1 cellular context compared by ENCODE assay signal in genomic region chr20:6007529-6008103, GRCh38.
TF ChIP-seq lines count a peak whose summit lies in the region.

No MANE protein-coding gene starts in this region.

TF ChIP-seq in HepG2, 621 proteins besides CTCF, POLR2A, EP300 and RAD21 (continues in another document):
- TF ChIP-seq HBP1 (CRISPR knock-in tag; IDR thresholded peaks at IDR 0.05; ENCODE audit: low read depth): 0 out of 2 replicates have a peak, but pooled peaks have one; percentile 48
- TF ChIP-seq DNMT1 (CRISPR knock-in tag; IDR thresholded peaks at IDR 0.05): no peak
- TF ChIP-seq MTF1 (CRISPR knock-in tag; IDR thresholded peaks at IDR 0.05): peak; percentile 96; the same call in 1 of the 2 replicates
- no peak for TF ChIP-seq ZSCAN25 (CRISPR knock-in tag; IDR thresholded peaks at IDR 0.05)
- TF ChIP-seq ZNF343 (CRISPR knock-in tag; IDR thresholded peaks at IDR 0.05): no peak; the same call in 1 of the 2 replicates
- TF ChIP-seq NFIC (IDR thresholded peaks at IDR 0.05; ENCODE audit: low read length): peak; percentile 99
- TF ChIP-seq SRY (CRISPR knock-in tag; IDR thresholded peaks at IDR 0.05): no peak
- TF ChIP-seq ZSCAN9 (CRISPR knock-in tag; IDR thresholded peaks at IDR 0.05; ENCODE audit: borderline replicate concordance): peak; percentile 95
- no peak for TF ChIP-seq ZNF512 (CRISPR knock-in tag; IDR thresholded peaks at IDR 0.05)
- no peak for TF ChIP-seq TBP (CRISPR knock-in tag; IDR thresholded peaks at IDR 0.05)
- TF ChIP-seq NR2C2 (CRISPR knock-in tag; IDR thresholded peaks at IDR 0.05; ENCODE audit: borderline replicate concordance): peak; percentile 54; the same call in 1 of the 2 replicates
- TF ChIP-seq, protein P1, sequence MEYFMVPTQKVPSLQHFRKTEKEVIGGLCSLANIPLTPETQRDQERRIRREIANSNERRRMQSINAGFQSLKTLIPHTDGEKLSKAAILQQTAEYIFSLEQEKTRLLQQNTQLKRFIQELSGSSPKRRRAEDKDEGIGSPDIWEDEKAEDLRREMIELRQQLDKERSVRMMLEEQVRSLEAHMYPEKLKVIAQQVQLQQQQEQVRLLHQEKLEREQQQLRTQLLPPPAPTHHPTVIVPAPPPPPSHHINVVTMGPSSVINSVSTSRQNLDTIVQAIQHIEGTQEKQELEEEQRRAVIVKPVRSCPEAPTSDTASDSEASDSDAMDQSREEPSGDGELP (IDR thresholded peaks at IDR 0.05; ENCODE audit: borderline replicate concordance, low read depth): peak; percentile 59; the same call in 1 of the 2 replicates
- peak; percentile 66; the same call in 1 of the 2 replicates for TF ChIP-seq HDAC6 (IDR thresholded peaks at IDR 0.05; ENCODE audit: low read depth, low read length)
- TF ChIP-seq ZNF878 (CRISPR knock-in tag; IDR thresholded peaks at IDR 0.05): no peak
- TF ChIP-seq, protein P2, sequence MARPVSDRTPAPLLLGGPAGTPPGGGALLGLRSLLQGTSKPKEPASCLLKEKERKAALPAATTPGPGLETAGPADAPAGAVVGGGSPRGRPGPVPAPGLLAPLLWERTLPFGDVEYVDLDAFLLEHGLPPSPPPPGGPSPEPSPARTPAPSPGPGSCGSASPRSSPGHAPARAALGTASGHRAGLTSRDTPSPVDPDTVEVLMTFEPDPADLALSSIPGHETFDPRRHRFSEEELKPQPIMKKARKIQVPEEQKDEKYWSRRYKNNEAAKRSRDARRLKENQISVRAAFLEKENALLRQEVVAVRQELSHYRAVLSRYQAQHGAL (CRISPR knock-in tag; IDR thresholded peaks at IDR 0.05; ENCODE audit: not compliant biosample characterization): peak; percentile 19
- TF ChIP-seq ZBTB3 (CRISPR knock-in tag; IDR thresholded peaks at IDR 0.05; ENCODE audit: borderline replicate concordance, low read depth): peak; percentile 68; the same call in 1 of the 2 replicates
- TF ChIP-seq KDM1A (CRISPR knock-in tag; IDR thresholded peaks at IDR 0.05): 0 out of 2 replicates have a peak, but pooled peaks have one; percentile 60
- no peak for TF ChIP-seq ZKSCAN1 (IDR thresholded peaks at IDR 0.05; ENCODE audit: low read length)
- TF ChIP-seq REPIN1 (CRISPR knock-in tag; IDR thresholded peaks at IDR 0.05; ENCODE audit: borderline replicate concordance, low read depth): peak; percentile 74; the same call in 1 of the 2 replicates
- peak; percentile 87 for TF ChIP-seq MED1 (CRISPR knock-in tag; IDR thresholded peaks at IDR 0.05)
- peak; percentile 58; the same call in 1 of the 2 replicates for TF ChIP-seq ZNF205 (CRISPR knock-in tag; IDR thresholded peaks at IDR 0.05)
- TF ChIP-seq, protein P3, sequence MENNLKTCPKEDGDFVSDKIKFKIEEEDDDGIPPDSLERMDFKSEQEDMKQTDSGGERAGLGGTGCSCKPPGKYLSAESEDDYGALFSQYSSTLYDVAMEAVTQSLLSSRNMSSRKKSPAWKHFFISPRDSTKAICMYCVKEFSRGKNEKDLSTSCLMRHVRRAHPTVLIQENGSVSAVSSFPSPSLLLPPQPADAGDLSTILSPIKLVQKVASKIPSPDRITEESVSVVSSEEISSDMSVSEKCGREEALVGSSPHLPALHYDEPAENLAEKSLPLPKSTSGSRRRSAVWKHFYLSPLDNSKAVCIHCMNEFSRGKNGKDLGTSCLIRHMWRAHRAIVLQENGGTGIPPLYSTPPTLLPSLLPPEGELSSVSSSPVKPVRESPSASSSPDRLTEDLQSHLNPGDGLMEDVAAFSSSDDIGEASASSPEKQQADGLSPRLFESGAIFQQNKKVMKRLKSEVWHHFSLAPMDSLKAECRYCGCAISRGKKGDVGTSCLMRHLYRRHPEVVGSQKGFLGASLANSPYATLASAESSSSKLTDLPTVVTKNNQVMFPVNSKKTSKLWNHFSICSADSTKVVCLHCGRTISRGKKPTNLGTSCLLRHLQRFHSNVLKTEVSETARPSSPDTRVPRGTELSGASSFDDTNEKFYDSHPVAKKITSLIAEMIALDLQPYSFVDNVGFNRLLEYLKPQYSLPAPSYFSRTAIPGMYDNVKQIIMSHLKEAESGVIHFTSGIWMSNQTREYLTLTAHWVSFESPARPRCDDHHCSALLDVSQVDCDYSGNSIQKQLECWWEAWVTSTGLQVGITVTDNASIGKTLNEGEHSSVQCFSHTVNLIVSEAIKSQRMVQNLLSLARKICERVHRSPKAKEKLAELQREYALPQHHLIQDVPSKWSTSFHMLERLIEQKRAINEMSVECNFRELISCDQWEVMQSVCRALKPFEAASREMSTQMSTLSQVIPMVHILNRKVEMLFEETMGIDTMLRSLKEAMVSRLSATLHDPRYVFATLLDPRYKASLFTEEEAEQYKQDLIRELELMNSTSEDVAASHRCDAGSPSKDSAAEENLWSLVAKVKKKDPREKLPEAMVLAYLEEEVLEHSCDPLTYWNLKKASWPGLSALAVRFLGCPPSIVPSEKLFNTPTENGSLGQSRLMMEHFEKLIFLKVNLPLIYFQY (CRISPR knock-in tag; IDR thresholded peaks at IDR 0.05; ENCODE audit: borderline replicate concordance): 0 out of 2 replicates have a peak, but pooled peaks have one; percentile 44
- TF ChIP-seq ZNF280D (CRISPR knock-in tag; IDR thresholded peaks at IDR 0.05): no peak
- TF ChIP-seq NONO (IDR thresholded peaks at IDR 0.05): no peak
- TF ChIP-seq NONO (CRISPR knock-in tag; conservative IDR thresholded peaks at IDR 0.05): peak; percentile 74
- peak; percentile 85; the same call in 1 of the 2 replicates for TF ChIP-seq ZFP36L1 (CRISPR knock-in tag; IDR thresholded peaks at IDR 0.05)
- TF ChIP-seq, protein P4, sequence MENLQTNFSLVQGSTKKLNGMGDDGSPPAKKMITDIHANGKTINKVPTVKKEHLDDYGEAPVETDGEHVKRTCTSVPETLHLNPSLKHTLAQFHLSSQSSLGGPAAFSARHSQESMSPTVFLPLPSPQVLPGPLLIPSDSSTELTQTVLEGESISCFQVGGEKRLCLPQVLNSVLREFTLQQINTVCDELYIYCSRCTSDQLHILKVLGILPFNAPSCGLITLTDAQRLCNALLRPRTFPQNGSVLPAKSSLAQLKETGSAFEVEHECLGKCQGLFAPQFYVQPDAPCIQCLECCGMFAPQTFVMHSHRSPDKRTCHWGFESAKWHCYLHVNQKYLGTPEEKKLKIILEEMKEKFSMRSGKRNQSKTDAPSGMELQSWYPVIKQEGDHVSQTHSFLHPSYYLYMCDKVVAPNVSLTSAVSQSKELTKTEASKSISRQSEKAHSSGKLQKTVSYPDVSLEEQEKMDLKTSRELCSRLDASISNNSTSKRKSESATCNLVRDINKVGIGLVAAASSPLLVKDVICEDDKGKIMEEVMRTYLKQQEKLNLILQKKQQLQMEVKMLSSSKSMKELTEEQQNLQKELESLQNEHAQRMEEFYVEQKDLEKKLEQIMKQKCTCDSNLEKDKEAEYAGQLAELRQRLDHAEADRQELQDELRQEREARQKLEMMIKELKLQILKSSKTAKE (CRISPR knock-in tag; IDR thresholded peaks at IDR 0.05; ENCODE audit: borderline replicate concordance): peak; percentile 96
- TF ChIP-seq GFI1 (CRISPR knock-in tag; IDR thresholded peaks at IDR 0.05; ENCODE audit: borderline replicate concordance): peak; percentile 64
- peak; percentile 96 for TF ChIP-seq GATAD2A (CRISPR knock-in tag; IDR thresholded peaks at IDR 0.05)
- no peak for TF ChIP-seq MYC (CRISPR knock-in tag; IDR thresholded peaks at IDR 0.05; ENCODE audit: borderline replicate concordance)
- 0 out of 2 replicates have a peak, but pooled peaks have one; percentile 57 for TF ChIP-seq TOE1 (CRISPR knock-in tag; IDR thresholded peaks at IDR 0.05)
- TF ChIP-seq, protein P5, sequence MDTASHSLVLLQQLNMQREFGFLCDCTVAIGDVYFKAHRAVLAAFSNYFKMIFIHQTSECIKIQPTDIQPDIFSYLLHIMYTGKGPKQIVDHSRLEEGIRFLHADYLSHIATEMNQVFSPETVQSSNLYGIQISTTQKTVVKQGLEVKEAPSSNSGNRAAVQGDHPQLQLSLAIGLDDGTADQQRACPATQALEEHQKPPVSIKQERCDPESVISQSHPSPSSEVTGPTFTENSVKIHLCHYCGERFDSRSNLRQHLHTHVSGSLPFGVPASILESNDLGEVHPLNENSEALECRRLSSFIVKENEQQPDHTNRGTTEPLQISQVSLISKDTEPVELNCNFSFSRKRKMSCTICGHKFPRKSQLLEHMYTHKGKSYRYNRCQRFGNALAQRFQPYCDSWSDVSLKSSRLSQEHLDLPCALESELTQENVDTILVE (CRISPR knock-in tag; IDR thresholded peaks at IDR 0.05): peak; percentile 84
- TF ChIP-seq FOXK2 (IDR thresholded peaks at IDR 0.05): peak; percentile 88
- peak; percentile 97 for TF ChIP-seq SOX5 (CRISPR knock-in tag; IDR thresholded peaks at IDR 0.05; ENCODE audit: borderline replicate concordance)
- TF ChIP-seq ZNF737 (CRISPR knock-in tag; IDR thresholded peaks at IDR 0.05; ENCODE audit: borderline replicate concordance): no peak
- TF ChIP-seq, protein P6, sequence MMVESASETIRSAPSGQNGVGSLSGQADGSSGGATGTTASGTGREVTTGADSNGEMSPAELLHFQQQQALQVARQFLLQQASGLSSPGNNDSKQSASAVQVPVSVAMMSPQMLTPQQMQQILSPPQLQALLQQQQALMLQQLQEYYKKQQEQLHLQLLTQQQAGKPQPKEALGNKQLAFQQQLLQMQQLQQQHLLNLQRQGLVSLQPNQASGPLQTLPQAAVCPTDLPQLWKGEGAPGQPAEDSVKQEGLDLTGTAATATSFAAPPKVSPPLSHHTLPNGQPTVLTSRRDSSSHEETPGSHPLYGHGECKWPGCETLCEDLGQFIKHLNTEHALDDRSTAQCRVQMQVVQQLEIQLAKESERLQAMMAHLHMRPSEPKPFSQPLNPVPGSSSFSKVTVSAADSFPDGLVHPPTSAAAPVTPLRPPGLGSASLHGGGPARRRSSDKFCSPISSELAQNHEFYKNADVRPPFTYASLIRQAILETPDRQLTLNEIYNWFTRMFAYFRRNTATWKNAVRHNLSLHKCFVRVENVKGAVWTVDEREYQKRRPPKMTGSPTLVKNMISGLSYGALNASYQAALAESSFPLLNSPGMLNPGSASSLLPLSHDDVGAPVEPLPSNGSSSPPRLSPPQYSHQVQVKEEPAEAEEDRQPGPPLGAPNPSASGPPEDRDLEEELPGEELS (CRISPR knock-in tag; IDR thresholded peaks at IDR 0.05): peak; percentile 91
- TF ChIP-seq, protein P7, sequence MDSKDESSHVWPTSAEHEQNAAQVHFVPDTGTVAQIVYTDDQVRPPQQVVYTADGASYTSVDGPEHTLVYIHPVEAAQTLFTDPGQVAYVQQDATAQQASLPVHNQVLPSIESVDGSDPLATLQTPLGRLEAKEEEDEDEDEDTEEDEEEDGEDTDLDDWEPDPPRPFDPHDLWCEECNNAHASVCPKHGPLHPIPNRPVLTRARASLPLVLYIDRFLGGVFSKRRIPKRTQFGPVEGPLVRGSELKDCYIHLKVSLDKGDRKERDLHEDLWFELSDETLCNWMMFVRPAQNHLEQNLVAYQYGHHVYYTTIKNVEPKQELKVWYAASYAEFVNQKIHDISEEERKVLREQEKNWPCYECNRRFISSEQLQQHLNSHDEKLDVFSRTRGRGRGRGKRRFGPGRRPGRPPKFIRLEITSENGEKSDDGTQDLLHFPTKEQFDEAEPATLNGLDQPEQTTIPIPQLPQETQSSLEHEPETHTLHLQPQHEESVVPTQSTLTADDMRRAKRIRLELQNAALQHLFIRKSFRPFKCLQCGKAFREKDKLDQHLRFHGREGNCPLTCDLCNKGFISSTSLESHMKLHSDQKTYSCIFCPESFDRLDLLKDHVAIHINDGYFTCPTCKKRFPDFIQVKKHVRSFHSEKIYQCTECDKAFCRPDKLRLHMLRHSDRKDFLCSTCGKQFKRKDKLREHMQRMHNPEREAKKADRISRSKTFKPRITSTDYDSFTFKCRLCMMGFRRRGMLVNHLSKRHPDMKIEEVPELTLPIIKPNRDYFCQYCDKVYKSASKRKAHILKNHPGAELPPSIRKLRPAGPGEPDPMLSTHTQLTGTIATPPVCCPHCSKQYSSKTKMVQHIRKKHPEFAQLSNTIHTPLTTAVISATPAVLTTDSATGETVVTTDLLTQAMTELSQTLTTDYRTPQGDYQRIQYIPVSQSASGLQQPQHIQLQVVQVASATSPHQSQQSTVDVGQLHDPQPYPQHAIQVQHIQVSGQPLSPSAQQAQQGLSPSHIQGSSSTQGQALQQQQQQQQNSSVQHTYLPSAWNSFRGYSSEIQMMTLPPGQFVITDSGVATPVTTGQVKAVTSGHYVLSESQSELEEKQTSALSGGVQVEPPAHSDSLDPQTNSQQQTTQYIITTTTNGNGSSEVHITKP (CRISPR knock-in tag; IDR thresholded peaks at IDR 0.05; ENCODE audit: low read depth): no peak
- TF ChIP-seq THYN1 (CRISPR knock-in tag; IDR thresholded peaks at IDR 0.05; ENCODE audit: borderline replicate concordance, low read depth): peak; percentile 82; the same call in 1 of the 2 replicates
